8 cellular contexts compared by ENCODE assay signal in the genomic region with DNA sequence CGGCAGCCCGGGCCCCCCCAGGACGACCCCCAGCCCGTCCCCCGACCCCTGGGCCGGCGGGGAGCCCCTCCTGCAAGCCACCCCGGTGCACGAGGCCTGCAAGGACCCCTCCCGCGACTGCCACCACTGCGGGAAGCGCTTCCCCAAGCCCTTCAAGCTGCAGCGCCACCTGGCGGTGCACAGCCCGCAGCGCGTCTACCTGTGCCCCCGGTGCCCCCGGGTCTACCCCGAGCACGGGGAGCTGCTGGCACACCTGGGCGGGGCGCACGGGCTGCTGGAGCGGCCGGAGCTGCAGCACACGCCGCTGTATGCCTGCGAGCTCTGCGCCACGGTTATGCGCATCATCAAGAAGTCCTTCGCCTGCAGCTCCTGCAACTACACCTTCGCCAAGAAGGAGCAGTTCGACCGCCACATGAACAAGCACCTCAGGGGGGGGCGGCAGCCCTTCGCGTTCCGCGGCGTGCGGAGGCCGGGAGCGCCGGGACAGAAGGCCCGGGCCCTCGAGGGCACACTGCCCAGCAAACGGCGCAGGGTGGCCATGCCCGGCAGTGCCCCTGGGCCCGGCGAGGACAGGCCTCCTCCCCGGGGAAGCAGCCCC.
A peak's percentile ranks its signal among the peaks of the same experiment; 100 is the strongest.
DNase-seq lines count a peak whose midpoint lies in the region; ATAC-seq, FAIRE-seq and TF ChIP-seq lines count a peak whose summit lies in the region.

No MANE protein-coding gene starts in this region.

- no peak for FAIRE-seq in D721Med (lab: Jason Lieb, UNC)

- no peaks in the 10 kb centered on the region for H3K4me1 Mint-ChIP-seq in memory B cell

- H3K27ac Mint-ChIP-seq in memory B cell = no peak overlapping the region

- no peaks in the 10 kb centered on the region for H3K9me3 Mint-ChIP-seq in memory B cell

- ATAC-seq in memory B cell (ENCODE audit: low read depth) = peak; percentile 89
- ATAC-seq in GM21526 (IDR thresholded peaks at IDR 0.05; ENCODE audit: low FRiP score, unreplicated experiment) = no peak

- H3K4me3 Mint-ChIP-seq in memory B cell = no peak overlapping the region

- DNase-seq in D721Med (ENCODE audit: insufficient read length, low spot score) (peak; percentile 76), LoVo (ENCODE audit: low spot score) (peak; percentile 20), cerebellar cortex (ENCODE audit: low spot score) (peak; percentile 46), memory B cell (ENCODE audit: low spot score in 2 of 2) (peak; percentile 72 to 87), superior temporal gyrus (ENCODE audit: extremely low spot score) (peak; percentile 40), RKO (ENCODE audit: low spot score) (no peak)
- peak; percentile 48 for DNase-seq in activated CD4-positive, alpha-beta T cell treated with anti-CD3 and anti-CD28 coated beads for 1 hour

- no peaks in the 10 kb centered on the region for H3K36me3 Mint-ChIP-seq in memory B cell

- no peaks in the 10 kb centered on the region for H3K27me3 Mint-ChIP-seq in memory B cell

- TF ChIP-seq CTCF in D721Med (IDR thresholded peaks at IDR 0.05; ENCODE audit: insufficient read depth, missing control alignments) = peak; percentile 70
